ENCODE assay signal across 26 cellular contexts in the genomic region with DNA sequence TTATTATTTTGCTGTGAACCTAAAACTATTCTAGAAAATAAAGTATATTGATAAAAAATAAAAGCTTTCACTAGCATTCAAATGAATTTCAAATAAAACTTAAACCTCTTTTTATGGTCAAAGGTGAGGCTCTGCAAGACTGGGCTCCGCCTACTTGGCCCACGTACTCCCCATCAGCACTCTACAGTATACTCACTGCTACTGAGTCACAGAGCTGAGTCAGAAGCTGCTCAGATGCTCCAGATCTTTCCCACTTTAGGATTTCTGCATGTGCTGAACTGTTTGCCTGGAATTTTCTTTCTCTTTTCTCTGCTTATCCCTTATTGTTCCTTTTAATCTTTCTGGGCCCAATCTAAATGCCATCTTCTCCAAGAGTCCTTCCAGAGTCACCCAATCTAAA.
DNase-seq lines count a peak whose midpoint lies in the region; ATAC-seq, FAIRE-seq and TF ChIP-seq lines count a peak whose summit lies in the region.
"Had no signal": no experiment of that assay in that cellular context is flagged by ENCODE, and none has a peak within 500 bp of the region (broad histone marks: within the 10 kb centered on the region; RNA-seq: fewer than 3 reads in every experiment).

No MANE protein-coding gene starts in this region.

- peaks cover 2% of the 10 kb centered on the region; the same call in 1 of the 2 replicates for H3K27me3 ChIP-seq in MG63
- no peaks in the 10 kb centered on the region for H3K27me3 ChIP-seq in GM12878 (replicated peaks in 1 of 2; ENCODE audit: control insufficient read depth in 2 of 2, insufficient read depth in 2 of 2, low read length in 1 of 2)
- no peaks in the 10 kb centered on the region for H3K27me3 ChIP-seq in kidney epithelial cell (ENCODE audit: control insufficient read depth, insufficient read depth, low read length)
- H3K27me3 ChIP-seq: ascending aorta, colonic mucosa, heart right ventricle had no signal

- TF ChIP-seq RAD21 in GM12878 (IDR thresholded peaks at IDR 0.05; ENCODE audit: insufficient read depth, low read depth, low read length), result no peak

- peak; percentile 38 for DNase-seq in Ammon's horn (ENCODE audit: low spot score)
- peak; percentile 53 for DNase-seq in MG63
- DNase-seq in GM12878 (ENCODE audit: low read depth, low spot score), result no peak
- DNase-seq in kidney epithelial cell (ENCODE audit: low read depth), result peak; percentile 18
- DNase-seq in NCI-H1417 treated with DMSO at 0.1 percent for 48 hours (lab: John Stamatoyannopoulos, UW), result no peak
- DNase-seq in GM10248 (ENCODE audit: extremely low spot score), result no peak
- no peak for DNase-seq in NCI-H128 (lab: John Stamatoyannopoulos, UW; ENCODE audit: unreplicated experiment)
- no peak for DNase-seq in WTC11 (ENCODE audit: low spot score)
- DNase-seq: activated CD4-positive, alpha-beta T cell treated with anti-CD3 and anti-CD28 coated beads for 4 hours; colonic mucosa; endodermal cell; heart right ventricle; immature natural killer cell; lower lobe of right lung; NCI-H1048; NCI-H2081 treated with DMSO at 0.1 percent for 48 hours; NCI-H510A; right cardiac atrium; stimulated activated CD8-positive, alpha-beta memory T cell treated with anti-CD3 and anti-CD28 coated beads, Interleukin-4, amount 100 ng/mL, for 48 hours; T-cell had no signal

- peaks cover 13% of the 10 kb centered on the region for H3K4me1 Mint-ChIP-seq in WTC11
- H3K4me1 Mint-ChIP-seq: activated naive CD4-positive, alpha-beta T cell treated with anti-CD3 and anti-CD28 coated beads, Interleukin-2, amount 50 U/mL, for 24 hours; immature natural killer cell; T-cell had no signal

- no peaks in the 10 kb centered on the region for H3K79me2 ChIP-seq in GM12878 (ENCODE audit: control insufficient read depth, insufficient read depth, low read length)

- H3K27ac Mint-ChIP-seq in WTC11, result no peak overlapping the region
- H3K27ac Mint-ChIP-seq: activated naive CD4-positive, alpha-beta T cell treated with anti-CD3 and anti-CD28 coated beads, Interleukin-2, amount 50 U/mL, for 24 hours; activated T-helper 1 cell treated with anti-CD3 and anti-CD28 coated beads, Interleukin-12 subunit alpha, Interleukin-12 subunit beta, Interleukin-2, Interleukin-4 antibody, amounts not matched to agents 30 ng/mL and 10 ng/mL and 1 ng/mL, durations not matched to agents 14 hours and 24 hours and 36 hours; endodermal cell; immature natural killer cell; T-cell had no signal

- intact Hi-C loops in GM12878 (cut with micrococcal nuclease; ENCODE audit: unreplicated experiment), result no loop called here

- CTCF ChIA-PET in GM12878 (lab: Yijun Ruan, JAX) (interaction anchor here (0.7 to 2.8 kb wide), 5 partner anchors 9 to 303 kb away, joined by 3 to 13 read pairs (median 4); no protein-coding TSS in a partner anchor), GM10248 (lab: Yijun Ruan, JAX) (interaction anchor here (1.4 to 3.4 kb wide), 2 partner anchors 9 to 302 kb away, joined by 3 to 11 read pairs; no protein-coding TSS in a partner anchor), WTC11 (lab: Charles Lee) (interaction anchor here (0.6 to 2.1 kb wide), 5 partner anchors 8 to 303 kb away, joined by 3 to 17 read pairs (median 4); no protein-coding TSS in a partner anchor)

- SMC1A ChIA-PET in GM12878 (lab: Charles Lee; ENCODE audit: uncharacterized antibody, unreplicated experiment), result interaction anchor here (0.5 to 2.6 kb wide), 10 partner anchors 9 to 242 kb away, joined by 3 to 11 read pairs (median 6); no protein-coding TSS in a partner anchor

- H3K4me3 Mint-ChIP-seq in WTC11, result no peak overlapping the region
- H3K4me3 Mint-ChIP-seq: activated naive CD4-positive, alpha-beta T cell treated with anti-CD3 and anti-CD28 coated beads, Interleukin-2, amount 50 U/mL, for 24 hours; activated T-helper 1 cell treated with anti-CD3 and anti-CD28 coated beads, Interleukin-12 subunit alpha, Interleukin-12 subunit beta, Interleukin-2, Interleukin-4 antibody, amounts not matched to agents 30 ng/mL and 10 ng/mL and 1 ng/mL, durations not matched to agents 14 hours and 24 hours and 36 hours; endodermal cell; immature natural killer cell; T-cell had no signal

- peak overlapping the region; percentile 7; the same call in 1 of the 2 replicates for H2AFZ ChIP-seq in GM12878 (ENCODE audit: control insufficient read depth, low read depth, low read length)

- H3K9me3 Mint-ChIP-seq in WTC11, result no peaks in the 10 kb centered on the region
- H3K9me3 Mint-ChIP-seq: endodermal cell had no signal

- in situ Hi-C loops in GM12878 (cut with MboI), result no loop called here

- POLR2A ChIA-PET in GM12878 (lab: Charles Lee) (interaction anchor here (1.6 kb wide), 1 partner anchor 11 kb away, joined by 3 read pairs; no protein-coding TSS in a partner anchor), GM10248 (lab: Yijun Ruan, JAX) (no interaction called here), WTC11 (lab: Charles Lee) (no interaction called here)

- H3K27ac ChIP-seq in GM12878 (ENCODE audit: control insufficient read depth, insufficient read depth), result no peak overlapping the region
- H3K27ac ChIP-seq: ascending aorta, colonic mucosa, heart right ventricle, lower lobe of right lung had no signal

- no peaks in the 10 kb centered on the region; the same call in 1 of the 2 replicates for H3K4me1 ChIP-seq in GM12878 (ENCODE audit: control insufficient read depth, insufficient read depth, low read length)
- H3K4me1 ChIP-seq: ascending aorta, colonic mucosa, heart right ventricle, lower lobe of right lung had no signal

- H3K27me3 Mint-ChIP-seq in WTC11 (ENCODE audit: low read depth), result no peaks in the 10 kb centered on the region
- H3K27me3 Mint-ChIP-seq: activated naive CD4-positive, alpha-beta T cell treated with anti-CD3 and anti-CD28 coated beads, Interleukin-2, amount 50 U/mL, for 24 hours; T-cell had no signal

- H3K36me3 ChIP-seq in MG63 (no peaks in the 10 kb centered on the region), GM12878 (ENCODE audit: control insufficient read depth in 2 of 2, insufficient read depth in 2 of 2, low read length in 1 of 2) (no peaks in the 10 kb centered on the region), kidney epithelial cell (ENCODE audit: control insufficient read depth, insufficient read depth, low read length) (no peaks in the 10 kb centered on the region)
- H3K36me3 ChIP-seq: ascending aorta, colonic mucosa, heart right ventricle, lower lobe of right lung had no signal

- no peak for FAIRE-seq in GM12878 (lab: Jason Lieb, UNC)
- FAIRE-seq: A204.1, K562 had no signal

- 56% methylated on average over 2 of the region's 2 CpGs for WGBS in GM12878 (ENCODE audit: insufficient coverage, insufficient replicate concordance, low lambda C conversion rate, missing lambda C conversion rate)

- H4K20me1 ChIP-seq in GM12878 (ENCODE audit: control insufficient read depth, insufficient read depth), result no peaks in the 10 kb centered on the region

- H3K4me2 ChIP-seq in GM12878 (ENCODE audit: control insufficient read depth, insufficient read depth), result no peak overlapping the region

- RAD21 ChIA-PET in GM12878 (lab: Charles Lee; ENCODE audit: unreplicated experiment), result interaction anchor here (0.7 to 1.5 kb wide), 5 partner anchors 9 to 836 kb away, joined by 3 to 7 read pairs (median 3); no protein-coding TSS in a partner anchor

- H3K4me3 ChIP-seq in MG63 (no peak overlapping the region), GM12878 (no peak overlapping the region), kidney epithelial cell (ENCODE audit: low read depth, low read length) (no peak overlapping the region)
- H3K4me3 ChIP-seq: ascending aorta, colonic mucosa, heart right ventricle, K562, lower lobe of right lung had no signal

- TF ChIP-seq EP300 in GM12878 (IDR thresholded peaks at IDR 0.05; ENCODE audit: borderline replicate concordance in 1 of 2, control insufficient read depth in 1 of 2, low read depth in 2 of 2, low read length in 2 of 2), result no peak

- TF ChIP-seq CTCF in GM12878 (IDR thresholded peaks at IDR 0.05 in 2 of 3, conservative IDR thresholded peaks at IDR 0.05 in 1 of 3; ENCODE audit: control insufficient read depth in 2 of 3, extremely low read depth in 1 of 3, insufficient read depth in 1 of 3, low read depth in 3 of 3, low read length in 3 of 3), result no peak
- no peak for TF ChIP-seq CTCF in kidney epithelial cell (IDR thresholded peaks at IDR 0.05; ENCODE audit: insufficient read depth, low read length, poor library complexity, severe bottlenecking)
- no peak for TF ChIP-seq CTCF in GM10248 (IDR thresholded peaks at IDR 0.05; ENCODE audit: control extremely low read depth, extremely low read depth, low read depth, missing control alignments)
- TF ChIP-seq CTCF in WTC11 (IDR thresholded peaks at IDR 0.05), result no peak

- no peaks in the 10 kb centered on the region for H3K9me3 ChIP-seq in MG63
- no peaks in the 10 kb centered on the region; the same call in 2 of the 3 replicates for H3K9me3 ChIP-seq in GM12878 (replicated peaks; ENCODE audit: control insufficient read depth, insufficient read depth, low read length)
- H3K9me3 ChIP-seq: ascending aorta, colonic mucosa, heart right ventricle, lower lobe of right lung had no signal

- H3K36me3 Mint-ChIP-seq in WTC11, result no peaks in the 10 kb centered on the region
- H3K36me3 Mint-ChIP-seq: activated naive CD4-positive, alpha-beta T cell treated with anti-CD3 and anti-CD28 coated beads, Interleukin-2, amount 50 U/mL, for 24 hours; immature natural killer cell; T-cell had no signal

- no peak for TF ChIP-seq POLR2A in GM12878 (IDR thresholded peaks at IDR 0.05; ENCODE audit: low read depth, low read length)

- BruUV-seq in GM12878 (replicated peaks; lab: Mats Ljungman, UMichigan), result no TSS peak

- ATAC-seq in GM12878 (peak; percentile 50), WTC11 (no peak)
- ATAC-seq: heart right ventricle, K562, lower lobe of right lung, right cardiac atrium, Right ventricle myocardium inferior, T-cell had no signal

- no peak overlapping the region for H3K9ac ChIP-seq in GM12878 (ENCODE audit: control insufficient read depth, insufficient read depth, low read length)

TF ChIP-seq in GM12878, 131 proteins besides CTCF, POLR2A, EP300 and RAD21 (continues in another document):
- TF ChIP-seq, protein P1, sequence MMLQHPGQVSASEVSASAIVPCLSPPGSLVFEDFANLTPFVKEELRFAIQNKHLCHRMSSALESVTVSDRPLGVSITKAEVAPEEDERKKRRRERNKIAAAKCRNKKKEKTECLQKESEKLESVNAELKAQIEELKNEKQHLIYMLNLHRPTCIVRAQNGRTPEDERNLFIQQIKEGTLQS (IDR thresholded peaks at IDR 0.05; ENCODE audit: borderline replicate concordance, extremely low read depth, low read depth, low read length), result no peak
- no peak for TF ChIP-seq MYB (IDR thresholded peaks at IDR 0.05; ENCODE audit: borderline replicate concordance, low read depth, low read length)

TF ChIP-seq in WTC11, 78 proteins besides CTCF, POLR2A, EP300 and RAD21 (continues in another document):
- TF ChIP-seq CBFB (CRISPR knock-in tag; IDR thresholded peaks at IDR 0.05; ENCODE audit: low read depth), result no peak

Comparison
In these comparisons a context has a peak if more than half of its experiments do, and no peak if none do; other contexts are left out.
1. DNase-seq: peak in Ammon's horn (single experiment), MG63 (single experiment) and kidney epithelial cell (single experiment); none in GM12878 (single experiment), NCI-H1417 treated with DMSO at 0.1 percent for 48 hours (single experiment), GM10248 (single experiment), NCI-H128 (single experiment) and WTC11 (single experiment).